In the genomic region with DNA sequence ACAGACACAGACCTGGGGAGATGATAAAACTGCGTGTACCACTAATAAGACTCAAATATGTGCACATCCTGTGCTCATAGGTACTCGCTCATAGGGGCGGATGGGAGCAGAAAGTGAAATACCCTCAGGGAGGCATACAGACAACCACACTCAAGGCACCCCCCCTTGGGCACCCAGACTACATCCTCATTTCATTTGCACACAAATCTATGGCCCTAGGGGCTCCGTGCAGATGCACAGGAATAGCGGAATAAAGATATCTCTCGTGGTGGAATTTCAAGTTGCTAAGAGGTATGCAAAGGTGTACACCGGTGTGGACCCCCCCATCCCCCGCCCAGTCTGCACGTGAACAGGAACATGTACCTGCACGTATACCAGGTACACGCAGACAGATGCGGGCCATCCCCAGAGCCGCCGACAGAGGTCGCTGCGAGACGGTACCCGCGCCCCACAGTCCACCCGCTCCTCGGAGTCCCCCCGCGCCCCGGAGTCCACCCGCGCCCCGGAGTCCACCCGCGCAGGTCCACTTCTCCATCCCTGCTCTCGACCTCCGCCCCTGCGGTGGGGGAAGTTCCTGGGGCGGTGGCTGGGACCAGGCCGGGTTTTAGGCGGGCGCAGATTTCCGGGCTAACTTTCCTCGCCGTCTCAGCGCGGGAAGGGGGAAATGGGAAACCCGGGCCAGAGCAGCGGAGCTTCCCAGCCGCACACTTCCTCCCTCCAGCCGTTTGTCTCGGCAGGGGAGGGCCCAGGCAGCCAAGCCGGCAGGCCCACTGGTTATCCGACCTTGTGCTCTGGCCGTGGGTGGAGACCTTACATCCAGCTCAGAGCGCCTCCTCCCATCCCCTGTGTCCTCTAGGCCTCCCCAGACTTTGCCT, we compare ENCODE assay signal across 9 cellular contexts. TPM values are rescaled to one million over a fixed set of nuclear protein-coding genes. Genes with fewer than 3 reads are reported as not detected.
DNase-seq lines count a peak whose midpoint lies in the region; ATAC-seq and TF ChIP-seq lines count a peak whose summit lies in the region.
"Had no signal": no experiment of that assay in that cellular context is flagged by ENCODE, and none has a peak within 500 bp of the region (broad histone marks: within the 10 kb centered on the region; RNA-seq: fewer than 3 reads in every experiment).

No MANE protein-coding gene starts in this region.

- peaks cover 5% of the 10 kb centered on the region for H3F3A ChIP-seq in smooth muscle cell (ENCODE audit: low read depth)

- H3K4me2 ChIP-seq in smooth muscle cell: peak overlapping the region; percentile 87

- H3K9me3 Mint-ChIP-seq in T-helper 2 cell treated with Interferon-gamma antibody and Interleukin-4, amounts not matched to agents 5 μg/mL and 100 μg/mL, for 36 hours: peaks cover under 1% of the 10 kb centered on the region

- intact Hi-C loops in ascending aorta (cut with DNase I): no loop called here

- H3K9me3 ChIP-seq in ascending aorta (no peaks in the 10 kb centered on the region), smooth muscle cell (replicated peaks; ENCODE audit: low read depth) (no peaks in the 10 kb centered on the region)

- H3K4me3 ChIP-seq in ascending aorta: peak overlapping the region; percentile 49 to 65
- H3K4me3 ChIP-seq in iPS-11a (ENCODE audit: low read depth, low read length): peak overlapping the region; percentile 39
- peak overlapping the region; percentile 54 for H3K4me3 ChIP-seq in smooth muscle cell

- no peaks in the 10 kb centered on the region for H4K20me1 ChIP-seq in smooth muscle cell (ENCODE audit: low read depth)

- H3K27me3 ChIP-seq in ascending aorta: no peaks in the 10 kb centered on the region
- peaks cover 3% of the 10 kb centered on the region for H3K27me3 ChIP-seq in smooth muscle cell (ENCODE audit: low read depth)

- H3K4me1 Mint-ChIP-seq in T-helper 2 cell treated with Interferon-gamma antibody and Interleukin-4, amounts not matched to agents 5 μg/mL and 100 μg/mL, for 36 hours (ENCODE audit: low read depth): peaks cover 41% of the 10 kb centered on the region

- H3K4me1 ChIP-seq in ascending aorta (peaks cover 0 to 7% of the 10 kb centered on the region in 2 donors), smooth muscle cell (ENCODE audit: low read depth) (peaks cover 4% of the 10 kb centered on the region)

- H3K79me2 ChIP-seq in smooth muscle cell (ENCODE audit: low read depth): no peaks in the 10 kb centered on the region

- TF ChIP-seq CTCF in ascending aorta (IDR thresholded peaks at IDR 0.05) (peak; percentile 61 to 73 (median 71)), smooth muscle cell (IDR thresholded peaks at IDR 0.05; ENCODE audit: borderline replicate concordance, insufficient read depth, poor library complexity, severe bottlenecking) (peak; percentile 79)

- peak; percentile 61 for ATAC-seq in GM19351 (IDR thresholded peaks at IDR 0.05; ENCODE audit: unreplicated experiment)

- peak overlapping the region; percentile 76 for H3K4me3 Mint-ChIP-seq in T-helper 2 cell treated with Interferon-gamma antibody and Interleukin-4, amounts not matched to agents 5 μg/mL and 100 μg/mL, for 36 hours

- H3K27ac Mint-ChIP-seq in T-helper 2 cell treated with Interferon-gamma antibody and Interleukin-4, amounts not matched to agents 5 μg/mL and 100 μg/mL, for 36 hours: peak overlapping the region; percentile 36

- H3K36me3 Mint-ChIP-seq in T-helper 2 cell treated with Interferon-gamma antibody and Interleukin-4, amounts not matched to agents 5 μg/mL and 100 μg/mL, for 36 hours (ENCODE audit: low read depth): no peaks in the 10 kb centered on the region

- WGBS in smooth muscle cell (ENCODE audit: low lambda C conversion rate): 7% methylated on average over 44 of the region's 50 CpGs

- DNase-seq in C1 segment of cervical spinal cord (lab: John Stamatoyannopoulos, UW) (peak in 9 of 14 donors; percentile 7 to 51 (median 19)), HT-29 (ENCODE audit: low spot score) (peak; percentile 39), ascending aorta (ENCODE audit: low spot score in 2 of 2) (peak in 1 of 2 donors; percentile 72), smooth muscle cell (lab: John Stamatoyannopoulos, UW; ENCODE audit: unreplicated experiment) (peak; percentile 18), NCI-H2107 treated with DMSO at 0.1 percent for 48 hours (lab: John Stamatoyannopoulos, UW; ENCODE audit: unreplicated experiment) (no peak)
- DNase-seq in T-helper 2 cell treated with Interferon-gamma antibody and Interleukin-4, amounts not matched to agents 5 μg/mL and 100 μg/mL, for 36 hours (ENCODE audit: low spot score): peak; percentile 28

- peaks cover 50% of the 10 kb centered on the region for H3K27me3 Mint-ChIP-seq in T-helper 2 cell treated with Interferon-gamma antibody and Interleukin-4, amounts not matched to agents 5 μg/mL and 100 μg/mL, for 36 hours (ENCODE audit: low read depth)

- H3K27ac ChIP-seq in ascending aorta (no peak overlapping the region), smooth muscle cell (ENCODE audit: low read depth) (no peak overlapping the region)

- no peak overlapping the region for H3K9ac ChIP-seq in smooth muscle cell (ENCODE audit: low read depth)

- peak overlapping the region; percentile 83 for H2AFZ ChIP-seq in smooth muscle cell (ENCODE audit: low read depth)

- H3K36me3 ChIP-seq in ascending aorta: no peaks in the 10 kb centered on the region
- no peaks in the 10 kb centered on the region for H3K36me3 ChIP-seq in smooth muscle cell (ENCODE audit: low read depth)

RNA-seq across cellular contexts. Expression of a gene that starts 1.0 kb away (rescaled TPM):
- total RNA-seq in HT-29 (2014; rRNA removed; shearing (Covaris generic)): not detected in 2 replicates
- not detected for total RNA-seq in ascending aorta
- not detected in 2 replicates for total RNA-seq in smooth muscle cell
- polyA plus RNA-seq in smooth muscle cell: not detected in 2 replicates
- total RNA-seq: T-helper 1 cell treated with Interleukin-12 subunit alpha and Interleukin-12 subunit beta and Interleukin-4 antibody, amounts not matched to agents 30 ng/mL and 1 ng/mL, for 36 hours had no signal
